Comparison of ENCODE assay signal across 19 cellular contexts in genomic region chr12:70393787-70394519, GRCh38. TPM values are rescaled to one million over a fixed set of nuclear protein-coding genes. Genes with fewer than 3 reads are reported as not detected.
DNase-seq lines count a peak whose midpoint lies in the region; ATAC-seq and TF ChIP-seq lines count a peak whose summit lies in the region.
"Had no signal": no experiment of that assay in that cellular context is flagged by ENCODE, and none has a peak within 500 bp of the region (broad histone marks: within the 10 kb centered on the region; RNA-seq: fewer than 3 reads in every experiment).

No MANE protein-coding gene starts in this region.

- H3K36me3 Mint-ChIP-seq in Calu3 (ENCODE audit: insufficient read depth, unreplicated experiment) = no peaks in the 10 kb centered on the region

- H3K4me1 Mint-ChIP-seq in Calu3 (ENCODE audit: low read depth, unreplicated experiment) = no peaks in the 10 kb centered on the region
- H3K4me1 Mint-ChIP-seq: activated naive CD8-positive, alpha-beta T cell treated with anti-CD3 and anti-CD28 coated beads, Interleukin-2, amount 50 U/mL, for 24 hours; neural crest cell had no signal

- CTCF ChIA-PET in BJ (lab: Yijun Ruan, JAX) (interaction anchor here (0.8 kb wide), 1 partner anchor 9 kb away, joined by 4 read pairs; no protein-coding TSS in a partner anchor), Calu3 (lab: Charles Lee) (interaction anchor here (1.3 kb wide), 1 partner anchor 15 kb away, joined by 3 read pairs; no protein-coding TSS in a partner anchor)

- no peak overlapping the region for H3K27ac Mint-ChIP-seq in Calu3 (ENCODE audit: unreplicated experiment)
- H3K27ac Mint-ChIP-seq: activated naive CD8-positive, alpha-beta T cell treated with anti-CD3 and anti-CD28 coated beads, Interleukin-2, amount 50 U/mL, for 24 hours; memory B cell had no signal

- no peaks in the 10 kb centered on the region for H3K27me3 Mint-ChIP-seq in Calu3 (ENCODE audit: unreplicated experiment)
- H3K27me3 Mint-ChIP-seq: activated naive CD8-positive, alpha-beta T cell treated with anti-CD3 and anti-CD28 coated beads, Interleukin-2, amount 50 U/mL, for 24 hours; memory B cell had no signal

- H3K4me3 ChIP-seq in BJ (ENCODE audit: low read depth, low read length) (no peak overlapping the region), choroid plexus epithelial cell (ENCODE audit: low read depth, low read length) (no peak overlapping the region), left lung (no peak overlapping the region)
- H3K4me3 ChIP-seq: colonic mucosa, SJSA1 had no signal

- no peaks in the 10 kb centered on the region for H3K27me3 ChIP-seq in BJ (ENCODE audit: control insufficient read depth, insufficient read depth, low read length)
- no peaks in the 10 kb centered on the region for H3K27me3 ChIP-seq in left lung
- H3K27me3 ChIP-seq: colonic mucosa, SJSA1 had no signal

- peaks cover 5% of the 10 kb centered on the region for H3K9me3 Mint-ChIP-seq in Calu3 (ENCODE audit: low read depth, unreplicated experiment)
- H3K9me3 Mint-ChIP-seq: activated naive CD8-positive, alpha-beta T cell treated with anti-CD3 and anti-CD28 coated beads, Interleukin-2, amount 50 U/mL, for 24 hours; activated T-cell treated with anti-CD3 and anti-CD28 coated beads, Interleukin-2, amount 50 U/mL, for 4 hours had no signal

- BruUV-seq in Calu3 (replicated peaks; lab: Mats Ljungman, UMichigan) = no TSS peak

- ATAC-seq in left lung (peak; percentile 31), HG03432 (IDR thresholded peaks at IDR 0.05; ENCODE audit: unreplicated experiment) (no peak)
- ATAC-seq: activated naive CD8-positive, alpha-beta T cell treated with anti-CD3 and anti-CD28 coated beads, Interleukin-2, amount 50 U/mL, for 24 hours; activated T-cell treated with anti-CD3 and anti-CD28 coated beads, Interleukin-2, amount 50 U/mL, for 4 hours had no signal

- H3K9me3 ChIP-seq in left lung = peaks cover 0 to 7% of the 10 kb centered on the region in 2 donors
- H3K9me3 ChIP-seq: colonic mucosa, SJSA1 had no signal

- H3K36me3 ChIP-seq in BJ (ENCODE audit: control insufficient read depth, insufficient read depth, low read length) (no peaks in the 10 kb centered on the region), left lung (no peaks in the 10 kb centered on the region)
- H3K36me3 ChIP-seq: colonic mucosa, SJSA1 had no signal

- H3K27ac ChIP-seq in left lung = no peak overlapping the region
- H3K27ac ChIP-seq: colonic mucosa, epithelial cell of prostate, SJSA1 had no signal

- no peaks in the 10 kb centered on the region for H3K4me1 ChIP-seq in left lung
- H3K4me1 ChIP-seq: colonic mucosa, SJSA1 had no signal

- POLR2A ChIA-PET in BJ (lab: Charles Lee) = no interaction called here

- no peak for TF ChIP-seq CTCF in BJ (IDR thresholded peaks at IDR 0.05; ENCODE audit: insufficient read depth, low read depth, low read length)
- TF ChIP-seq CTCF in choroid plexus epithelial cell (conservative IDR thresholded peaks at IDR 0.05; ENCODE audit: low read depth, low read length) = no peak
- no peak for TF ChIP-seq CTCF in left lung (IDR thresholded peaks at IDR 0.05)
- TF ChIP-seq CTCF in Calu3 (IDR thresholded peaks at IDR 0.05; ENCODE audit: unreplicated experiment) = no peak

- H3K4me3 Mint-ChIP-seq in Calu3 (ENCODE audit: low read depth, unreplicated experiment) = no peak overlapping the region
- H3K4me3 Mint-ChIP-seq: activated naive CD8-positive, alpha-beta T cell treated with anti-CD3 and anti-CD28 coated beads, Interleukin-2, amount 50 U/mL, for 24 hours; activated T-cell treated with anti-CD3 and anti-CD28 coated beads, Interleukin-2, amount 50 U/mL, for 4 hours; memory B cell; neural crest cell had no signal

- intact Hi-C loops in left lung (cut with DNase I) = no loop called here
- intact Hi-C loops in Calu3 (cut with micrococcal nuclease; ENCODE audit: unreplicated experiment) = no loop called here

- DNase-seq in BJ (ENCODE audit: low read depth) (peak; percentile 52), LHCN-M2 (ENCODE audit: low read depth) (peak; percentile 22), choroid plexus epithelial cell (ENCODE audit: low read depth) (peak; percentile 46), left lung (no peak), SKM-1 treated with dmso at 0.1 percent for 144 hours (lab: John Stamatoyannopoulos, UW; ENCODE audit: unreplicated experiment) (no peak), Calu3 (no peak), SKM-1 (lab: John Stamatoyannopoulos, UW; ENCODE audit: unreplicated experiment) (no peak)
- DNase-seq: activated CD4-positive, alpha-beta T cell treated with anti-CD3 and anti-CD28 coated beads, Interleukin-2, amount 50 U/mL, for 1 hour; activated naive CD8-positive, alpha-beta T cell treated with anti-CD3 and anti-CD28 coated beads, Interleukin-2, amount 50 U/mL, for 24 hours; activated T-cell treated with anti-CD3 and anti-CD28 coated beads, Interleukin-2, amount 50 U/mL, for 4 hours; colonic mucosa; NCI-H1105 treated with DMSO at 0.1 percent for 48 hours; NCI-H2171 treated with DMSO at 0.1 percent for 48 hours; stimulated activated CD4-positive, alpha-beta T cell treated with anti-CD3 and anti-CD28 coated beads, Interleukin-2, amount 100 ng/mL, for 24 hours had no signal

RNA-seq across cellular contexts. Expression of gene KCNMB4, which starts 27.9 kb away (rescaled TPM):
- 1.5 and 1.7 TPM in 2 replicates for polyA plus RNA-seq in BJ (2011; rRNA removed)
- 1.5 and 1.8 TPM in 2 replicates for polyA minus RNA-seq in BJ (2011; rRNA and poly(A)+ RNA removed)
- total RNA-seq in LHCN-M2 (2014; rRNA removed) (0.75 and 0.90 TPM in 2 replicates), left lung (1 to 10 TPM; 3.9 to 4.0 TPM), Calu3 (2022) (6.4 and 8.4 TPM in 2 replicates)
- 1.4 TPM for polyA plus RNA-seq in LHCN-M2 (2012)

Comparison
In these comparisons a context has a peak if more than half of its experiments do, and no peak if none do; other contexts are left out.
1. DNase-seq: peak in BJ (single experiment), LHCN-M2 (single experiment) and choroid plexus epithelial cell (single experiment); none in left lung (0 of 2), SKM-1 treated with dmso at 0.1 percent for 144 hours (single experiment), Calu3 (single experiment) and SKM-1 (single experiment).